ENCODE assay signal across 15 cellular contexts in genomic region chr20:4455301-4455701, GRCh38.
"Had no signal": no experiment of that assay in that cellular context is flagged by ENCODE, and none has a peak within 500 bp of the region (broad histone marks: within the 10 kb centered on the region; RNA-seq: fewer than 3 reads in every experiment).

No MANE protein-coding gene starts in this region.

- H3K27ac ChIP-seq: brain microvascular endothelial cell, coronary artery, hepatocyte had no signal

- H3K4me2 ChIP-seq: hepatocyte had no signal

- DNase-seq: activated CD4-positive, alpha-beta T cell treated with anti-CD3 and anti-CD28 coated beads, Interleukin-2, amount 50 U/mL, for 1 hour; activated CD4-positive, CD25-positive, alpha-beta regulatory T cell; activated CD8-positive, alpha-beta memory T cell treated with anti-CD3 and anti-CD28 coated beads, Interleukin-2, amount 50 U/mL, for 4 hours; activated naive CD4-positive, alpha-beta T cell treated with anti-CD3 and anti-CD28 coated beads, Interleukin-2, amount 10 ng/mL, durations not matched to agents 7 days and 5 days; activated T-cell treated with anti-CD3 and anti-CD28 coated beads, Interleukin-2, amount 50 U/mL, for 4 hours; aorta; brain microvascular endothelial cell; mucosa of descending colon; naive B cell; retina; stimulated activated naive B cell treated with anti-CD40 and anti-IgM and Interleukin-4, amounts not matched to agents 10 μg/mL and 1 μg/mL and 100 μg/mL, for 72 hours; T-cell had no signal

- H3K79me2 ChIP-seq: hepatocyte had no signal

- H3K4me1 Mint-ChIP-seq: activated naive CD4-positive, alpha-beta T cell treated with anti-CD3 and anti-CD28 coated beads, Interleukin-2, amount 10 ng/mL, durations not matched to agents 7 days and 5 days; naive B cell; stimulated activated naive B cell treated with anti-CD40 and anti-IgM and Interleukin-4, amounts not matched to agents 10 μg/mL and 1 μg/mL and 100 μg/mL, for 72 hours; T-cell had no signal

- H3K36me3 ChIP-seq: brain microvascular endothelial cell had no signal

- H3K27ac Mint-ChIP-seq: activated naive CD4-positive, alpha-beta T cell treated with anti-CD3 and anti-CD28 coated beads, Interleukin-2, amount 10 ng/mL, durations not matched to agents 7 days and 5 days; stimulated activated naive B cell treated with anti-CD40 and anti-IgM and Interleukin-4, amounts not matched to agents 10 μg/mL and 1 μg/mL and 100 μg/mL, for 72 hours; T-cell had no signal

- H3K4me3 ChIP-seq: coronary artery, hepatocyte, mucosa of descending colon had no signal

- H2AFZ ChIP-seq: hepatocyte had no signal

- H3K4me3 Mint-ChIP-seq: activated naive CD4-positive, alpha-beta T cell treated with anti-CD3 and anti-CD28 coated beads, Interleukin-2, amount 10 ng/mL, durations not matched to agents 7 days and 5 days; activated T-cell treated with anti-CD3 and anti-CD28 coated beads, Interleukin-2, amount 50 U/mL, for 4 hours; naive B cell; neural crest cell; stimulated activated naive B cell treated with anti-CD40 and anti-IgM and Interleukin-4, amounts not matched to agents 10 μg/mL and 1 μg/mL and 100 μg/mL, for 72 hours; T-cell had no signal

- H3K36me3 Mint-ChIP-seq: activated naive CD4-positive, alpha-beta T cell treated with anti-CD3 and anti-CD28 coated beads, Interleukin-2, amount 10 ng/mL, durations not matched to agents 7 days and 5 days; stimulated activated naive B cell treated with anti-CD40 and anti-IgM and Interleukin-4, amounts not matched to agents 10 μg/mL and 1 μg/mL and 100 μg/mL, for 72 hours; T-cell had no signal

- H3K27me3 ChIP-seq: brain microvascular endothelial cell, hepatocyte had no signal

- ATAC-seq: activated T-cell treated with anti-CD3 and anti-CD28 coated beads, Interleukin-2, amount 50 U/mL, for 4 hours; mucosa of descending colon; stimulated activated naive B cell treated with anti-CD40 and anti-IgM and Interleukin-4, amounts not matched to agents 10 μg/mL and 1 μg/mL and 100 μg/mL, for 72 hours; T-cell had no signal

- H3K9me3 ChIP-seq: mucosa of descending colon had no signal
